ENCODE assay signal across 17 cellular contexts in the genomic region with DNA sequence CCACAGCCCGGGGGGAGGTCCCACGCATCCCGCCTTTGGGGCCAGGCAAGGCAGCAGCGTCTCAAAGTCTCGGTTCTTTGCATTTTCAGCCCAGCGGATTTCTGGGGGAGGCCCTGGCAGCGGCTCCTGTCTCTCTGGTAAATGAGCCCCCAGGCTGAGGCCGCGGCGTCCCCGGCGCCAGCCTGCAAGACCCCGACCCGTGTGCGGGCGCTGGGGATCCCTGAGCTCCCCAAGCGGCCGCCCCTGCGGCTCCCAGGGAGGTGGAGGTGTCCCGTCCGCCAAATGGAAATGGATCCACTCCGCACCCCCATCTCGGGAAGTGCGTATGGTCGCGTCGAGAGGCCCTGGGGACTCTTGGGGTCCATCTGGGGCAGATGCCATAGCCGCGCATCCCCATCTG. TPM values are rescaled to one million over a fixed set of nuclear protein-coding genes. Genes with fewer than 3 reads are reported as not detected.
DNase-seq lines count a peak whose midpoint lies in the region; ATAC-seq and TF ChIP-seq lines count a peak whose summit lies in the region.
"Had no signal": no experiment of that assay in that cellular context is flagged by ENCODE, and none has a peak within 500 bp of the region (broad histone marks: within the 10 kb centered on the region; RNA-seq: fewer than 3 reads in every experiment).

No MANE protein-coding gene starts in this region.

- H3F3A ChIP-seq in neural progenitor cell (ENCODE audit: low read depth): no peaks in the 10 kb centered on the region

- H3K27ac Mint-ChIP-seq in neural progenitor cell: no peak overlapping the region
- H3K27ac Mint-ChIP-seq: CD4-positive, CD25-positive, alpha-beta regulatory T cell had no signal

- H2AFZ ChIP-seq in hepatocyte (no peak overlapping the region), neural progenitor cell (replicated peaks) (no peak overlapping the region)
- H2AFZ ChIP-seq: GM23248 had no signal

- peak overlapping the region; percentile 92 for H3K27ac ChIP-seq in cardiac muscle cell
- H3K27ac ChIP-seq in hepatocyte: peak overlapping the region; percentile 92
- H3K27ac ChIP-seq in neural progenitor cell: no peak overlapping the region
- H3K27ac ChIP-seq: BLaER1 treated with 17β-estradiol and CSF1 and Interleukin-3, amounts not matched to agents 10 nM and 100 nM; GM23248 had no signal

- H3K4me1 ChIP-seq in cardiac muscle cell (ENCODE audit: low read depth) (peaks cover 59% of the 10 kb centered on the region), hepatocyte (ENCODE audit: insufficient read depth) (peaks cover 52% of the 10 kb centered on the region), neural progenitor cell (peaks cover 11% of the 10 kb centered on the region)

- H3K4me2 ChIP-seq in hepatocyte (no peak overlapping the region), neural progenitor cell (no peak overlapping the region)
- H3K4me2 ChIP-seq: BLaER1 treated with 17β-estradiol and CSF1 and Interleukin-3, amounts not matched to agents 10 nM and 100 nM had no signal

- WGBS in hepatocyte (ENCODE audit: low lambda C conversion rate, missing lambda C conversion rate): 98% methylated on average over 28 of the region's 29 CpGs

- no peaks in the 10 kb centered on the region for H3K27me3 Mint-ChIP-seq in neural progenitor cell (ENCODE audit: insufficient read depth, low read depth)
- H3K27me3 Mint-ChIP-seq: CD4-positive, CD25-positive, alpha-beta regulatory T cell had no signal

- no peak overlapping the region for H3K4me3 Mint-ChIP-seq in neural progenitor cell
- H3K4me3 Mint-ChIP-seq: CD4-positive, CD25-positive, alpha-beta regulatory T cell had no signal

- no peaks in the 10 kb centered on the region for H3K9me3 Mint-ChIP-seq in neural progenitor cell
- H3K9me3 Mint-ChIP-seq: CD4-positive, CD25-positive, alpha-beta regulatory T cell had no signal

- no peaks in the 10 kb centered on the region for H4K20me1 ChIP-seq in hepatocyte (ENCODE audit: insufficient read depth, poor library complexity, severe bottlenecking)
- H4K20me1 ChIP-seq in neural progenitor cell (ENCODE audit: low read depth): peaks cover 33% of the 10 kb centered on the region

- no peak for ATAC-seq in Right ventricle myocardium superior (ENCODE audit: poor library complexity)
- ATAC-seq: GM12878, HCT116 had no signal

- peaks cover 3% of the 10 kb centered on the region for H3K79me2 ChIP-seq in hepatocyte
- no peaks in the 10 kb centered on the region for H3K79me2 ChIP-seq in neural progenitor cell (ENCODE audit: low read depth)

- intact Hi-C loops in Right ventricle myocardium superior (cut with DNase I): no loop called here

- H3K4me3 ChIP-seq in cardiac muscle cell (no peak overlapping the region), hepatocyte (no peak overlapping the region), neural progenitor cell (no peak overlapping the region)
- H3K4me3 ChIP-seq: BLaER1 treated with 17β-estradiol and CSF1 and Interleukin-3, amounts not matched to agents 10 nM and 100 nM; GM12878; GM23248 had no signal

- no peak overlapping the region for H3K9ac ChIP-seq in neural progenitor cell
- H3K9ac ChIP-seq: BLaER1 treated with 17β-estradiol and CSF1 and Interleukin-3, amounts not matched to agents 10 nM and 100 nM; GM23248 had no signal

- DNase-seq in cardiac muscle cell (ENCODE audit: low read depth in 1 of 2, low spot score in 1 of 2) (no peak), Right ventricle myocardium superior (no peak), hepatocyte (ENCODE audit: low spot score) (no peak), neural progenitor cell (ENCODE audit: low spot score) (peak; percentile 1), amygdala (lab: John Stamatoyannopoulos, UW) (no peak), NCI-H446 treated with DMSO at 0.1 percent for 48 hours (lab: John Stamatoyannopoulos, UW) (no peak), middle frontal gyrus (ENCODE audit: extremely low spot score, low spot score) (no peak), NCI-H2171 (lab: John Stamatoyannopoulos, UW) (no peak)
- DNase-seq: 8988T; AML-193; Calu3; CD4-positive, CD25-positive, alpha-beta regulatory T cell; GM23248 had no signal

- H3K36me3 ChIP-seq in cardiac muscle cell (no peaks in the 10 kb centered on the region), hepatocyte (replicated peaks; ENCODE audit: insufficient read depth, low read depth) (no peaks in the 10 kb centered on the region), neural progenitor cell (no peaks in the 10 kb centered on the region)

- peaks cover 16% of the 10 kb centered on the region for H3K4me1 Mint-ChIP-seq in neural progenitor cell
- H3K4me1 Mint-ChIP-seq: CD4-positive, CD25-positive, alpha-beta regulatory T cell had no signal

- H3K9me3 ChIP-seq in cardiac muscle cell (ENCODE audit: low read depth): no peaks in the 10 kb centered on the region
- no peaks in the 10 kb centered on the region for H3K9me3 ChIP-seq in hepatocyte (ENCODE audit: low read depth)
- H3K9me3 ChIP-seq in neural progenitor cell (ENCODE audit: low read depth): no peaks in the 10 kb centered on the region
- H3K9me3 ChIP-seq: BLaER1 treated with 17β-estradiol and CSF1 and Interleukin-3, amounts not matched to agents 10 nM and 100 nM had no signal

- no peaks in the 10 kb centered on the region for H3K27me3 ChIP-seq in cardiac muscle cell
- H3K27me3 ChIP-seq in hepatocyte: no peaks in the 10 kb centered on the region
- no peaks in the 10 kb centered on the region for H3K27me3 ChIP-seq in neural progenitor cell
- H3K27me3 ChIP-seq: BLaER1 treated with 17β-estradiol and CSF1 and Interleukin-3, amounts not matched to agents 10 nM and 100 nM had no signal

- TF ChIP-seq CTCF in cardiac muscle cell (IDR thresholded peaks at IDR 0.05; ENCODE audit: low read depth, low read length) (no peak), hepatocyte (IDR thresholded peaks at IDR 0.05; ENCODE audit: poor library complexity) (no peak), neural progenitor cell (IDR thresholded peaks at IDR 0.05) (no peak)

- H3K36me3 Mint-ChIP-seq in neural progenitor cell: no peaks in the 10 kb centered on the region
- H3K36me3 Mint-ChIP-seq: CD4-positive, CD25-positive, alpha-beta regulatory T cell had no signal

- no peaks in the 10 kb centered on the region for H3K9me2 ChIP-seq in hepatocyte (replicated peaks; ENCODE audit: insufficient read depth)

RNA-seq across cellular contexts. Expression of a gene that starts 47.1 kb away (rescaled TPM):
- total RNA-seq in cardiac muscle cell: 0.07 and 0.09 TPM in 2 replicates
- polyA plus RNA-seq in cardiac muscle cell: 0.46 TPM in 1 of 2 replicates, not detected in the other
- not detected for total RNA-seq in Right ventricle myocardium superior
- total RNA-seq in hepatocyte: 2.8 and 3.0 TPM in 2 replicates
- polyA plus RNA-seq in hepatocyte: 12.5 and 16.3 TPM in 2 replicates
- total RNA-seq in neural progenitor cell (ENCODE audit: low replicate concordance): not detected in 2 replicates
- total RNA-seq: Calu3; CD4-positive, CD25-positive, alpha-beta regulatory T cell; Daoy; GM12878 had no signal
- polyA plus RNA-seq: CD4-positive, CD25-positive, alpha-beta regulatory T cell had no signal
